8 cellular contexts compared by ENCODE assay signal in genomic region chrX:153687121-153688039, GRCh38. TPM values are rescaled to one million over a fixed set of nuclear protein-coding genes. Genes with fewer than 3 reads are reported as not detected.
A peak's percentile ranks its signal among the peaks of the same experiment; 100 is the strongest.
DNase-seq lines count a peak whose midpoint lies in the region; ATAC-seq, FAIRE-seq and TF ChIP-seq lines count a peak whose summit lies in the region.

Gene SLC6A8 (plus strand): TSS chrX:153687926. CDS start chrX:153688575, 649 bp downstream.

- H2AFZ ChIP-seq in IMR-90 (replicated peaks; ENCODE audit: low read length, poor library complexity), result peak within 1 kb of the TSS; percentile 67

- H3K4me1 ChIP-seq in IMR-90 (ENCODE audit: control insufficient read depth, insufficient read depth, low read length), result peaks cover 9% of the 10 kb centered on the region

- H3K4me2 ChIP-seq in IMR-90 (ENCODE audit: low read depth, low read length), result peak within 1 kb of the TSS; percentile 82

- H3K14ac ChIP-seq in IMR-90 (replicated peaks; ENCODE audit: low read depth, low read length), result no peak within 1 kb of the TSS

- no peak within 1 kb of the TSS for H3K56ac ChIP-seq in IMR-90 (ENCODE audit: extremely low read depth, insufficient read depth, low read length)

- whole genome bisulfite sequencing in IMR-90 (ENCODE audit: extremely low coverage in 2 of 2, insufficient read length in 1 of 2), 2 experiments, result no CpG with 5 or more reads among the region's 66 CpGs

- POLR2A ChIA-PET in IMR-90 (lab: Charles Lee; ENCODE audit: unreplicated experiment), result no interaction called here
- POLR2A ChIA-PET in MCF 10A (lab: Yijun Ruan, JAX), result interaction anchor here (0.6 to 1.0 kb wide), 3 partner anchors 21 to 73 kb away, joined by 3 to 4 read pairs (median 3); partner anchors contain the start of gene BCAP31

- dilution Hi-C loops in IMR-90 (cut with HindIII; ENCODE audit: low sequenced_read_pairs, unreplicated experiment), result no loop called here

- TF ChIP-seq CTCF in D721Med (IDR thresholded peaks at IDR 0.05; ENCODE audit: insufficient read depth, missing control alignments), result peak; percentile 24
- TF ChIP-seq CTCF in IMR-90 (conservative IDR thresholded peaks at IDR 0.05; ENCODE audit: low read depth, low read length), result peak; percentile 26
- peak; percentile 25 for TF ChIP-seq CTCF in MCF 10A (IDR thresholded peaks at IDR 0.05; ENCODE audit: unreplicated experiment)

- H3K4ac ChIP-seq in IMR-90 (ENCODE audit: low read depth, low read length), result no peak within 1 kb of the TSS

- peaks cover 6% of the 10 kb centered on the region; the same call in 1 of the 2 replicates for H3K9me3 ChIP-seq in IMR-90 (ENCODE audit: control insufficient read depth, insufficient read depth, low read length)

- no peak within 1 kb of the TSS for H2BK20ac ChIP-seq in IMR-90 (ENCODE audit: low read depth, low read length)

- no peak within 1 kb of the TSS for H3K23ac ChIP-seq in IMR-90 (ENCODE audit: low read depth, low read length)

- H3K36me3 Mint-ChIP-seq in MCF 10A (ENCODE audit: insufficient read depth, unreplicated experiment), result peaks cover 6% of the 10 kb centered on the region
- H3K36me3 Mint-ChIP-seq in immature natural killer cell, result no peaks in the 10 kb centered on the region

- H3K9me3 Mint-ChIP-seq in MCF 10A (ENCODE audit: unreplicated experiment), result no peaks in the 10 kb centered on the region
- peaks cover 0 to 2% (median 0%) of the 10 kb centered on the region in 6 donors for H3K9me3 Mint-ChIP-seq in immature natural killer cell

- no peak within 1 kb of the TSS for H2AK9ac ChIP-seq in IMR-90 (replicated peaks; ENCODE audit: low read depth, low read length, poor library complexity)

- no peaks in the 10 kb centered on the region; the same call in 1 of the 2 replicates for H3K27me3 ChIP-seq in IMR-90 (ENCODE audit: control insufficient read depth, insufficient read depth, low read length)

- H3K4me3 ChIP-seq in IMR-90 (ENCODE audit: insufficient read depth, low read depth, low read length), result peak within 1 kb of the TSS; percentile 96
- peak within 1 kb of the TSS; percentile 12 to 47 (median 23) for H3K4me3 ChIP-seq in skin epidermis

- H3K4me1 Mint-ChIP-seq in MCF 10A (ENCODE audit: insufficient read depth, unreplicated experiment), result no peaks in the 10 kb centered on the region
- H3K4me1 Mint-ChIP-seq in immature natural killer cell, result no peaks in the 10 kb centered on the region

- H3K9ac ChIP-seq in IMR-90 (ENCODE audit: low read depth, low read length), result peak within 1 kb of the TSS; percentile 69; the same call in 1 of the 2 replicates

- H3K18ac ChIP-seq in IMR-90 (ENCODE audit: low read depth, low read length), result no peak within 1 kb of the TSS

- H2BK5ac ChIP-seq in IMR-90 (ENCODE audit: low read depth, low read length, poor library complexity, severe bottlenecking), result peak within 1 kb of the TSS; percentile 26

- H4K91ac ChIP-seq in IMR-90 (ENCODE audit: insufficient read depth, low read depth, low read length), result no peak within 1 kb of the TSS

- peak; percentile 58 for ATAC-seq in IMR-90 (ENCODE audit: low read depth)
- ATAC-seq in SK-N-SH treated with all-trans-retinoic acid at 6 μM for 48 hours, result peak; percentile 34
- no peak for ATAC-seq in GM21526 (IDR thresholded peaks at IDR 0.05; ENCODE audit: low FRiP score, unreplicated experiment)

- no peak for TF ChIP-seq RAD21 in IMR-90 (IDR thresholded peaks at IDR 0.05; ENCODE audit: low read length)

- intact Hi-C loops in IMR-90 (cut with micrococcal nuclease), result no loop called here
- intact Hi-C loops in MCF 10A (cut with micrococcal nuclease), result no loop called here

- H3K4me3 Mint-ChIP-seq in MCF 10A (ENCODE audit: unreplicated experiment) (peak within 1 kb of the TSS; percentile 70), immature natural killer cell (peak within 1 kb of the TSS; percentile 46 to 72 (median 55))

- H3K36me3 ChIP-seq in IMR-90 (ENCODE audit: control insufficient read depth, insufficient read depth, low read length), result peaks cover 4% of the 10 kb centered on the region

- no peak for FAIRE-seq in D721Med (lab: Jason Lieb, UNC)

- peaks cover 5% of the 10 kb centered on the region; the same call in 1 of the 2 replicates for H3K9me1 ChIP-seq in IMR-90 (ENCODE audit: insufficient read depth, low read length)

- TF ChIP-seq POLR2A in IMR-90 (IDR thresholded peaks at IDR 0.05; ENCODE audit: low read depth, low read length), result peak; percentile 86

- H4K20me1 ChIP-seq in IMR-90 (ENCODE audit: insufficient read depth, low read length), result peaks cover 12% of the 10 kb centered on the region

- BruUV-seq in IMR-90 (replicated peaks; lab: Mats Ljungman, UMichigan) (no TSS peak), MCF 10A (replicated peaks; lab: Mats Ljungman, UMichigan) (no TSS peak)

- no peak within 1 kb of the TSS for H2BK15ac ChIP-seq in IMR-90 (ENCODE audit: low read depth, low read length)

- DNase-seq in D721Med (ENCODE audit: insufficient read length, low spot score) (no peak), IMR-90 (peak; percentile 44), MCF 10A (ENCODE audit: unreplicated experiment) (peak; percentile 67), immature natural killer cell (peak in 2 of 3 donors; percentile 7 to 10), iPS-NIHi7 (ENCODE audit: extremely low spot score) (no peak)

- CTCF ChIA-PET in IMR-90 (lab: Yijun Ruan, JAX), result no interaction called here
- CTCF ChIA-PET in MCF 10A (lab: Yijun Ruan, JAX), result interaction anchor here (0.6 to 1.6 kb wide), 5 partner anchors 20 to 653 kb away, joined by 3 to 5 read pairs (median 3); no protein-coding TSS in a partner anchor

- in situ Hi-C loops in IMR-90 (cut with MboI; ENCODE audit: low sequenced_read_pairs), result no loop called here

- 0 out of 4 replicates have a peak, but pooled peaks cover 0 to 6% of the 10 kb centered on the region in 2 experiments for H3K79me1 ChIP-seq in IMR-90 (ENCODE audit: low read depth in 1 of 2, low read length in 2 of 2)

- H2BK120ac ChIP-seq in IMR-90 (ENCODE audit: low read depth, low read length), result no peak within 1 kb of the TSS

- H4K5ac ChIP-seq in IMR-90 (ENCODE audit: low read depth, low read length), result no peak within 1 kb of the TSS

- H3K27ac ChIP-seq in IMR-90 (ENCODE audit: insufficient read depth, low read length) (no peak within 1 kb of the TSS), skin epidermis (peak within 1 kb of the TSS in 7 of 21 experiments; percentile 14 to 72 (median 53))

- H2AK5ac ChIP-seq in IMR-90 (ENCODE audit: low read depth, low read length), result no peak within 1 kb of the TSS

- H3K27ac Mint-ChIP-seq in MCF 10A (ENCODE audit: low read depth, unreplicated experiment), result no peak within 1 kb of the TSS
- H3K27ac Mint-ChIP-seq in immature natural killer cell, result no peak within 1 kb of the TSS

- peak within 1 kb of the TSS in 1 of 2 experiments; percentile 16; a peak in 1 of 4 replicates for H4K8ac ChIP-seq in IMR-90 (ENCODE audit: low read depth in 2 of 2, low read length in 2 of 2)

- H3K27me3 Mint-ChIP-seq in MCF 10A (ENCODE audit: insufficient read depth, unreplicated experiment) (no peaks in the 10 kb centered on the region), immature natural killer cell (ENCODE audit: low read depth in 3 of 3) (peaks cover 4 to 7% (median 4%) of the 10 kb centered on the region in 3 donors)

TF ChIP-seq in IMR-90, 13 proteins besides CTCF, POLR2A, EP300 and RAD21 (continues in another document):
- TF ChIP-seq CHD1 (IDR thresholded peaks at IDR 0.05; ENCODE audit: low read depth, low read length), result no peak
- no peak for TF ChIP-seq MAZ (IDR thresholded peaks at IDR 0.05; ENCODE audit: borderline replicate concordance, low read depth, low read length)
- TF ChIP-seq MAFK (IDR thresholded peaks at IDR 0.05; ENCODE audit: low read depth, low read length), result no peak
- TF ChIP-seq MXI1 (IDR thresholded peaks at IDR 0.05; ENCODE audit: borderline replicate concordance, low read depth, low read length), result no peak
- TF ChIP-seq RFX5 (IDR thresholded peaks at IDR 0.05; ENCODE audit: low read depth, low read length), result no peak
- TF ChIP-seq USF2 (IDR thresholded peaks at IDR 0.05; ENCODE audit: low read depth, low read length), result no peak
- no peak for TF ChIP-seq FOS (IDR thresholded peaks at IDR 0.05; ENCODE audit: low read depth, low read length)
- no peak for TF ChIP-seq BHLHE40 (IDR thresholded peaks at IDR 0.05; ENCODE audit: low read depth, low read length)

TF ChIP-seq in SK-N-SH treated with all-trans-retinoic acid at 6 μM for 48 hours, 23 proteins besides CTCF, POLR2A, EP300 and RAD21:
- TF ChIP-seq OSR1 (CRISPR knock-in tag; IDR thresholded peaks at IDR 0.05) (no peak), PPARA (CRISPR knock-in tag; IDR thresholded peaks at IDR 0.05; ENCODE audit: borderline replicate concordance) (no peak), ZFP3 (CRISPR knock-in tag; IDR thresholded peaks at IDR 0.05) (no peak), ZNF565 (CRISPR knock-in tag; conservative IDR thresholded peaks at IDR 0.05; ENCODE audit: low read depth) (no peak), ARNTL (CRISPR knock-in tag; IDR thresholded peaks at IDR 0.05; ENCODE audit: borderline replicate concordance, low read depth) (no peak), ZNF8 (CRISPR knock-in tag; IDR thresholded peaks at IDR 0.05) (no peak), ZNF70 (CRISPR knock-in tag; IDR thresholded peaks at IDR 0.05) (no peak), TCF4 (CRISPR knock-in tag; IDR thresholded peaks at IDR 0.05; ENCODE audit: borderline replicate concordance) (no peak), BACH2 (CRISPR knock-in tag; IDR thresholded peaks at IDR 0.05; ENCODE audit: borderline replicate concordance) (no peak)

RNA-seq across cellular contexts. Expression of gene SLC6A8, which starts in this region (rescaled TPM):
- total RNA-seq in IMR-90 (2012; rRNA removed) (6.7 and 7.2 TPM in 2 replicates), MCF 10A (2022) (59.9 and 66.6 TPM in 2 replicates)
- polyA plus RNA-seq in IMR-90 (2012; rRNA removed) (21.1 and 25.5 TPM in 2 replicates), immature natural killer cell (under 1 TPM in 2 of 3 donors, not detected in 1; 0.07 to 0.09 TPM)
- polyA plus RNA-seq in IMR-90 (2012; cell fraction: cytosol; rRNA removed), result 15.6 and 31.1 TPM in 2 replicates
- 48.5 and 108 TPM in 2 replicates for polyA plus RNA-seq in IMR-90 (2012; cell fraction: nucleus; rRNA removed; ENCODE audit: low replicate concordance)

Comparison
In these comparisons a context has a peak if more than half of its experiments do, and no peak if none do; other contexts are left out.
1. RNA of gene SLC6A8 (polyA plus RNA-seq): 15.6 to 108 TPM in IMR-90; 0.07 to 0.09 TPM in immature natural killer cell; every median in the first group is over 10 times any median in the second.
2. Peak in DNase-seq in immature natural killer cell; RNA of the gene not detected or under 1 TPM.
3. DNase-seq: peak in IMR-90 (single experiment) and MCF 10A (single experiment); none in D721Med (single experiment) and iPS-NIHi7 (single experiment).
4. Peak in every context shown above with its lines, with median percentiles within 50 percentile points of each other: CTCF ChIP-seq.